17 cellular contexts compared by ENCODE assay signal in the genomic region with DNA sequence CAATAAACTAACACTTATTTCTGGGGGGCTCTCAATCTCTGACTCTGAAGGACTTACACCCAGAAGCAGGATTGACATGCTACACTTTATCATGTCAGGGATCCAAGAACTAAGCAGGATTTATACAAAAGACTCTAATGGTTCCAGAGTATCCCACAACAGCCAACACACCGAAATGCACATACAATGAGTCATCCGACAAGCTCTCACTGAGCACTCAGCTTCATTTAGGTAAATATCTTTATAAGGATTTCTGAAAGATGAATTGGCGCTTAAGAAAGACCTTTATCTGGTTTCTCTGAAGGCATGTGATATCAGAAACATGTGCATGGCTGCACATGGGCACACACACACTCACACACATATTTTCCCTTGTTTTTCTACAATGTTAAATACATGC.
DNase-seq lines count a peak whose midpoint lies in the region; ATAC-seq, FAIRE-seq and TF ChIP-seq lines count a peak whose summit lies in the region.
"Had no signal": no experiment of that assay in that cellular context is flagged by ENCODE, and none has a peak within 500 bp of the region (broad histone marks: within the 10 kb centered on the region; RNA-seq: fewer than 3 reads in every experiment).

No MANE protein-coding gene starts in this region.

- no peaks in the 10 kb centered on the region for H3K79me2 ChIP-seq in SK-N-SH (ENCODE audit: insufficient read depth)

- no peaks in the 10 kb centered on the region; a peak in 1 of 4 replicates for H3K4me1 ChIP-seq in SK-N-SH (ENCODE audit: control insufficient read depth in 1 of 2, insufficient read depth in 2 of 2, low read depth in 1 of 2, low read length in 1 of 2)

- TF ChIP-seq RAD21 in SK-N-SH (IDR thresholded peaks at IDR 0.05; ENCODE audit: low read length), result no peak

- no peak for ATAC-seq in GM18520 (IDR thresholded peaks at IDR 0.05; ENCODE audit: unreplicated experiment)
- ATAC-seq: K562; naive thymus-derived CD8-positive, alpha-beta T cell; right cardiac atrium had no signal

- H3K36me3 ChIP-seq in MG63, result no peaks in the 10 kb centered on the region
- no peaks in the 10 kb centered on the region for H3K36me3 ChIP-seq in SK-N-SH (replicated peaks in 1 of 2; ENCODE audit: control insufficient read depth in 1 of 2, insufficient read depth in 2 of 2, low read length in 1 of 2)
- H3K36me3 ChIP-seq: transverse colon had no signal

- 21% methylated on average over 3 of the region's 3 CpGs for WGBS in SK-N-SH (ENCODE audit: low lambda C conversion rate)

- H3F3A ChIP-seq in SK-N-SH (replicated peaks; ENCODE audit: insufficient read depth), result no peaks in the 10 kb centered on the region

- H2AFZ ChIP-seq in SK-N-SH (ENCODE audit: low read depth), result no peak overlapping the region

- H4K20me1 ChIP-seq in SK-N-SH (ENCODE audit: insufficient read depth), result no peaks in the 10 kb centered on the region

- no peaks in the 10 kb centered on the region for H3K9me3 ChIP-seq in MG63
- no peaks in the 10 kb centered on the region for H3K9me3 ChIP-seq in SK-N-SH
- H3K9me3 ChIP-seq: transverse colon had no signal

- in situ Hi-C loops in GM13976 (cut with MboI; ENCODE audit: low sequenced_read_pairs, unreplicated experiment), result no loop called here

- H3K4me3 ChIP-seq in MG63 (no peak overlapping the region), SK-N-SH (ENCODE audit: low read depth in 2 of 2, low read length in 1 of 2) (no peak overlapping the region)
- H3K4me3 ChIP-seq: K562, transverse colon had no signal

- DNase-seq in COLO829 (ENCODE audit: low spot score), result peak; percentile 9
- peak; percentile 13 for DNase-seq in MG63
- peak; percentile 9 for DNase-seq in RKO (ENCODE audit: low spot score)
- no peak for DNase-seq in NCI-H526 treated with DMSO at 0.1 percent for 48 hours (lab: John Stamatoyannopoulos, UW)
- DNase-seq in SK-N-SH, result no peak
- no peak for DNase-seq in GM13976 (ENCODE audit: low spot score)
- DNase-seq: activated CD8-positive, alpha-beta memory T cell treated with anti-CD3 and anti-CD28 coated beads, Interleukin-2, amount 50 U/mL, for 4 hours; AML-193; DND-41; naive thymus-derived CD8-positive, alpha-beta T cell; NCI-H187 treated with DMSO at 0.1 percent for 48 hours; right cardiac atrium; stimulated activated CD4-positive, alpha-beta T cell treated with anti-CD3 and anti-CD28 coated beads, Interleukin-4, amount 100 ng/mL, for 1 hour; transverse colon had no signal

- H3K9me2 ChIP-seq in SK-N-SH, result no peaks in the 10 kb centered on the region

- peak; percentile 24 for FAIRE-seq in islet of Langerhans (lab: Jason Lieb, UNC)
- FAIRE-seq: K562 had no signal

- no peaks in the 10 kb centered on the region for H3K27me3 ChIP-seq in MG63
- H3K27me3 ChIP-seq in SK-N-SH (ENCODE audit: insufficient read depth), result no peaks in the 10 kb centered on the region
- H3K27me3 ChIP-seq: transverse colon had no signal

- POLR2A ChIA-PET in SK-N-SH (lab: Yijun Ruan, JAX), result no interaction called here

- H3K4me2 ChIP-seq in SK-N-SH, result no peak overlapping the region

- no peak overlapping the region for H3K9ac ChIP-seq in SK-N-SH

- H3K27ac ChIP-seq in SK-N-SH (ENCODE audit: low read depth in 2 of 2, low read length in 1 of 2), result no peak overlapping the region
- H3K27ac ChIP-seq: transverse colon had no signal

- no peak for TF ChIP-seq CTCF in SK-N-SH (IDR thresholded peaks at IDR 0.05)
- TF ChIP-seq CTCF in GM13976 (IDR thresholded peaks at IDR 0.05; ENCODE audit: borderline replicate concordance, control extremely low read depth, extremely low read depth, insufficient read depth, missing control alignments), result no peak

- CTCF ChIA-PET in SK-N-SH (lab: Yijun Ruan, JAX), result no interaction called here

- no peak for TF ChIP-seq EP300 in SK-N-SH (IDR thresholded peaks at IDR 0.05; ENCODE audit: borderline replicate concordance in 1 of 2, low read depth in 1 of 2, low read length in 1 of 2)

TF ChIP-seq in SK-N-SH, 30 proteins besides CTCF, POLR2A, EP300 and RAD21:
- no peak for TF ChIP-seq EZH2phosphoT487 (IDR thresholded peaks at IDR 0.05; ENCODE audit: borderline replicate concordance, low read depth)
- no peak for TF ChIP-seq ZBTB33 (IDR thresholded peaks at IDR 0.05; ENCODE audit: borderline replicate concordance, low read depth)

Comparison
In these comparisons a context has a peak if more than half of its experiments do, and no peak if none do; other contexts are left out.
1. DNase-seq: peak in COLO829 (single experiment), MG63 (single experiment) and RKO (single experiment); none in NCI-H526 treated with DMSO at 0.1 percent for 48 hours (single experiment), SK-N-SH (single experiment) and GM13976 (single experiment).